20 cellular contexts compared by ENCODE assay signal in the genomic region with DNA sequence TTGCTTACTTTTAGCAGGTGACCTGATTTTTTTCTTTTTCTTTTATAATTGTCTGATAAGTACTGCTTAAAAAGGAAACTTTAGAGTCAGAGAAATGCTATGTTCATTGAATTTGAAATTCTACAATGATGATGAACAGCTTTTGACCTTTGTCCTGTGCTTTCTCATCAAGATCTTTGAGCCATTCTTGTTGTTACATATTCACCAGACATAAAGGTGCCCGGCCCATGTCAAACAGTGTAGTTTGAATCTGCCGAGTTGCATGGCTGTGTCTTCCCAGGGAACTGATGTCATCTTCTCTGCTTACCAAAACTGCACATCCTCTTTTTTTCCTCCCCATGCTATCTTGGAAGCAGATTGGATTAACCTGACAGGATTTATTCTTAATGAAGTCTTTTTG.
"Had no signal": no experiment of that assay in that cellular context is flagged by ENCODE, and none has a peak within 500 bp of the region (broad histone marks: within the 10 kb centered on the region; RNA-seq: fewer than 3 reads in every experiment).

No MANE protein-coding gene starts in this region.

- H3K36me3 ChIP-seq: lower lobe of right lung, tibial artery had no signal

- H3K4me3 ChIP-seq: body of pancreas, lower lobe of right lung, tibial artery had no signal

- H3K4me1 ChIP-seq: body of pancreas, foreskin keratinocyte, lower lobe of right lung, tibial artery had no signal

- ATAC-seq: activated CD8-positive, alpha-beta T cell treated with anti-CD3 and anti-CD28 coated beads for 36 hours; activated T-helper 17 cell treated with anti-CD3 and anti-CD28 coated beads, Interleukin-2, amount 50 U/mL, for 72 hours; body of pancreas; foreskin keratinocyte; lower lobe of right lung; stimulated activated naive CD8-positive, alpha-beta T cell treated with anti-CD3 and anti-CD28 coated beads, Interleukin-15, Interleukin-2, amounts not matched to agents 100 U/mL and 50 U/mL, for 24 hours had no signal

- DNase-seq: activated CD4-positive, alpha-beta T cell treated with anti-CD3 and anti-CD28 coated beads, Interleukin-2, amount 10 ng/mL, durations not matched to agents 24 days and 14 days; activated CD4-positive, CD25-positive, alpha-beta regulatory T cell; activated CD8-positive, alpha-beta T cell treated with anti-CD3 and anti-CD28 coated beads for 36 hours; activated naive CD4-positive, alpha-beta T cell; activated T-cell treated with anti-CD3 and anti-CD28 coated beads, Interleukin-2, amount 50 U/mL, for 1 hour; body of pancreas; foreskin keratinocyte; kidney glomerular epithelial cell; lower lobe of right lung; nephron progenitor cell; nucleus accumbens; retina; stimulated activated CD4-positive, alpha-beta T cell treated with anti-CD3 and anti-CD28 coated beads, Interleukin-2, amount 100 ng/mL, for 24 hours; stimulated activated naive CD8-positive, alpha-beta T cell treated with anti-CD3 and anti-CD28 coated beads, Interleukin-15, Interleukin-2, amounts not matched to agents 100 U/mL and 50 U/mL, for 24 hours; substantia nigra; T-helper 1 cell; T-helper 9 cell; tibial artery had no signal

- H3K27ac ChIP-seq: body of pancreas, epithelial cell of prostate, foreskin keratinocyte, lower lobe of right lung, tibial artery had no signal

- H3K9me3 ChIP-seq: body of pancreas, lower lobe of right lung, tibial artery had no signal

- H3K27me3 ChIP-seq: body of pancreas, foreskin keratinocyte, tibial artery had no signal
